8 cellular contexts compared by ENCODE assay signal in genomic region chr5:176446884-176447537, GRCh38. TPM values are rescaled to one million over a fixed set of nuclear protein-coding genes. Genes with fewer than 3 reads are reported as not detected.
DNase-seq lines count a peak whose midpoint lies in the region; ATAC-seq, FAIRE-seq and TF ChIP-seq lines count a peak whose summit lies in the region.

No MANE protein-coding gene starts in this region.

- peak overlapping the region; percentile 100 for H3K27ac Mint-ChIP-seq in MCF 10A (ENCODE audit: low read depth, unreplicated experiment)

- TF ChIP-seq CTCF in MCF 10A (IDR thresholded peaks at IDR 0.05; ENCODE audit: unreplicated experiment) (no peak), left lung (IDR thresholded peaks at IDR 0.05) (no peak), thoracic aorta (IDR thresholded peaks at IDR 0.05) (no peak)

- no peak for FAIRE-seq in GM12892 (lab: Jason Lieb, UNC)

- ATAC-seq in left lung (peak; percentile 5), thoracic aorta (ENCODE audit: insufficient number of reproducible peaks, low FRiP score, low read depth) (no peak), GM18520 (IDR thresholded peaks at IDR 0.05; ENCODE audit: unreplicated experiment) (no peak)

- H3K4me3 ChIP-seq in NT2/D1 (ENCODE audit: insufficient read length, low read depth) (peak overlapping the region; percentile 82), left lung (peak overlapping the region; percentile 83 to 87), thoracic aorta (peak overlapping the region; percentile 90)

- no peak for TF ChIP-seq POLR2A in GM12892 (IDR thresholded peaks at IDR 0.05; ENCODE audit: low read depth, low read length)

- CTCF ChIA-PET in MCF 10A (lab: Yijun Ruan, JAX) = interaction anchor here (0.6 to 6.7 kb wide), 25 partner anchors 8 to 741 kb away, joined by 3 to 83 read pairs (median 4); partner anchors contain the start of genes CLTB, NOP16 and RNF44

- H3K4me1 Mint-ChIP-seq in MCF 10A (ENCODE audit: insufficient read depth, unreplicated experiment) = peaks cover 18% of the 10 kb centered on the region

- H3K27me3 ChIP-seq in NT2/D1 (ENCODE audit: insufficient read depth, insufficient read length) (no peaks in the 10 kb centered on the region), left lung (no peaks in the 10 kb centered on the region), thoracic aorta (replicated peaks; ENCODE audit: insufficient read depth) (no peaks in the 10 kb centered on the region)

- H3K27me3 Mint-ChIP-seq in MCF 10A (ENCODE audit: insufficient read depth, unreplicated experiment) = no peaks in the 10 kb centered on the region

- H3K9ac ChIP-seq in NT2/D1 (ENCODE audit: insufficient read length, low read depth) = peak overlapping the region; percentile 80

- H3K27ac ChIP-seq in left lung (peak overlapping the region; percentile 95 to 99), thoracic aorta (peak overlapping the region; percentile 96 to 97)

- intact Hi-C loops in MCF 10A (cut with micrococcal nuclease) = loop anchor here (5.0 kb wide), 1 partner anchor 85 kb away; the partner anchor contains the start of gene KIAA1191
- intact Hi-C loops in left lung (cut with DNase I) = no loop called here

- DNase-seq in GM12892 (ENCODE audit: insufficient read length) (peak; percentile 8), NT2/D1 (ENCODE audit: low read depth, low spot score) (no peak), MCF 10A (ENCODE audit: unreplicated experiment) (no peak), left lung (no peak), thoracic aorta (ENCODE audit: low spot score) (no peak), RPMI8226 (no peak), NK-92 (lab: John Stamatoyannopoulos, UW; ENCODE audit: unreplicated experiment) (no peak)

- H3K36me3 Mint-ChIP-seq in MCF 10A (ENCODE audit: insufficient read depth, unreplicated experiment) = peaks cover 21% of the 10 kb centered on the region

- H3K4me3 Mint-ChIP-seq in MCF 10A (ENCODE audit: unreplicated experiment) = peak overlapping the region; percentile 92

- no TSS peak for BruUV-seq in MCF 10A (replicated peaks; lab: Mats Ljungman, UMichigan)

- peaks cover 2% of the 10 kb centered on the region for H3K4me1 ChIP-seq in NT2/D1 (ENCODE audit: insufficient read depth, insufficient read length)
- peaks cover 15 to 43% of the 10 kb centered on the region in 2 donors for H3K4me1 ChIP-seq in left lung
- peaks cover 15 to 19% of the 10 kb centered on the region in 2 donors for H3K4me1 ChIP-seq in thoracic aorta (ENCODE audit: control insufficient read depth in 1 of 2, low read depth in 2 of 2)

- H3K36me3 ChIP-seq in NT2/D1 (ENCODE audit: insufficient read depth, insufficient read length, low read length) (peaks cover 6% of the 10 kb centered on the region), left lung (no peaks in the 10 kb centered on the region), thoracic aorta (no peaks in the 10 kb centered on the region)

- POLR2A ChIA-PET in MCF 10A (lab: Yijun Ruan, JAX) = interaction anchor here (0.7 to 10.1 kb wide), 27 partner anchors 8 to 200 kb away, joined by 3 to 149 read pairs (median 9); partner anchors contain the start of genes CLTB, HIGD2A, NOP16 and RNF44

- H3K9me3 ChIP-seq in NT2/D1 (ENCODE audit: insufficient read depth, low read length) (no peaks in the 10 kb centered on the region), left lung (no peaks in the 10 kb centered on the region), thoracic aorta (no peaks in the 10 kb centered on the region)

- no peaks in the 10 kb centered on the region for H3K9me3 Mint-ChIP-seq in MCF 10A (ENCODE audit: unreplicated experiment)

RNA-seq across cellular contexts. Expression of gene FAF2, which starts 1.2 kb away (rescaled TPM):
- polyA plus RNA-seq in GM12892 (2012; ENCODE audit: missing spikeins) = 18.2 TPM
- total RNA-seq in MCF 10A (2022) (78.3 and 97.2 TPM in 2 replicates), left lung (10 to 100 TPM; 33.9 to 39.1 TPM), thoracic aorta (10 to 100 TPM; 23.0 to 31.2 TPM)

RNA-seq across cellular contexts. Expression of gene CLTB, which starts 30.7 kb away (rescaled TPM):
- polyA plus RNA-seq in GM12892 (2012; ENCODE audit: missing spikeins) = 29.6 TPM
- 333 and 339 TPM in 2 replicates for total RNA-seq in MCF 10A (2022)
- total RNA-seq in left lung = 100 to 1,000 TPM in 1 of 2 donors, 10 to 100 TPM in 1; 92.1 to 128 TPM
- 100 to 1,000 TPM; 155 to 192 TPM for total RNA-seq in thoracic aorta

RNA-seq across cellular contexts. Expression of gene HIGD2A, which starts 58.5 kb away (rescaled TPM):
- 130 TPM for polyA plus RNA-seq in GM12892 (2012; ENCODE audit: missing spikeins)
- total RNA-seq in MCF 10A (2022) (167 and 196 TPM in 2 replicates), left lung (100 to 1,000 TPM in 1 of 2 donors, 10 to 100 TPM in 1; 83.3 to 109 TPM), thoracic aorta (10 to 100 TPM; 45.2 to 57.5 TPM)

RNA-seq across cellular contexts. Expression of gene NOP16, which starts 58.6 kb away (rescaled TPM):
- polyA plus RNA-seq in GM12892 (2012; ENCODE audit: missing spikeins) = 73.3 TPM
- 90.9 and 134 TPM in 2 replicates for total RNA-seq in MCF 10A (2022)
- total RNA-seq in left lung = 10 to 100 TPM; 14.9 to 24.0 TPM
- 10 to 100 TPM in 1 of 2 donors, 1 to 10 TPM in 1; 6.3 to 12.6 TPM for total RNA-seq in thoracic aorta
